Comparison of ENCODE assay signal across 8 cellular contexts in the genomic region with DNA sequence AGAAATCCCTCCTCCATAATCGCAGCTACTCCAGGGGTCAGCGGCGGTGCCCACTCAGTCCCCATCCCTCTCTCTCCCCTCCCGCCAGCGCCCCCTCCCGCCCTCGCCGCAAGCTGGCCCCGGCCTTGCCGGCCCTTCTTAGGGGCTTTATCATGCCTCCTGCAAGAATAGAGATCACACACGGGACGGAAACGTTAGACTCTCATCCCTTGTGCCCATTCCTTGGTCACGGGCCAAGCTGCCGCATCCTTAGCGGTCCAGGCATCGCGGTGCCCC. TPM values are rescaled to one million over a fixed set of nuclear protein-coding genes. Genes with fewer than 3 reads are reported as not detected.
DNase-seq lines count a peak whose midpoint lies in the region; ATAC-seq and TF ChIP-seq lines count a peak whose summit lies in the region.

No MANE protein-coding gene starts in this region.

- peak overlapping the region; percentile 92 to 100 (median 98) for H3K4me3 Mint-ChIP-seq in naive thymus-derived CD4-positive, alpha-beta T cell

- ATAC-seq in HG03558 (IDR thresholded peaks at IDR 0.05; ENCODE audit: extremely low read depth, unreplicated experiment) = peak; percentile 1
- ATAC-seq in naive thymus-derived CD4-positive, alpha-beta T cell = no peak

- DNase-seq in GM12864 (ENCODE audit: low read depth) (no peak), colonic mucosa (no peak), NCI-H2081 (lab: John Stamatoyannopoulos, UW) (no peak), HEK293T (ENCODE audit: extremely low spot score) (no peak)
- no peak for DNase-seq in naive thymus-derived CD4-positive, alpha-beta T cell
- no peak for DNase-seq in activated effector memory CD4-positive, alpha-beta T cell treated with anti-CD3 and anti-CD28 coated beads, Interleukin-2, amount 50 U/mL, for 16 hours
- DNase-seq in stimulated activated CD4-positive, alpha-beta T cell treated with anti-CD3 and anti-CD28 coated beads, Interleukin-12 subunit alpha, Interleukin-12 subunit beta, amount 100 ng/mL, for 4 hours = no peak

- TF ChIP-seq CTCF in GM12864 (IDR thresholded peaks at IDR 0.05; ENCODE audit: low read depth, low read length, missing control alignments) (no peak), colonic mucosa (IDR thresholded peaks at IDR 0.05) (no peak)

- H3K4me1 Mint-ChIP-seq in naive thymus-derived CD4-positive, alpha-beta T cell = peaks cover 15 to 42% (median 35%) of the 10 kb centered on the region in 7 donors

- CTCF ChIA-PET in naive thymus-derived CD4-positive, alpha-beta T cell (lab: Charles Lee) = interaction anchor here (0.6 to 4.2 kb wide), 27 partner anchors 8 to 1128 kb away, joined by 3 to 29 read pairs (median 4); partner anchors contain the start of genes CERS5, DAZAP2 and SMARCD1
- CTCF ChIA-PET in HEK293T (lab: Yijun Ruan, JAX) = interaction anchor here (0.6 to 3.8 kb wide), 17 partner anchors 10 to 203 kb away, joined by 3 to 33 read pairs (median 5); partner anchors contain the start of genes CERS5 and SMARCD1

- peaks cover 0 to 1% (median 0%) of the 10 kb centered on the region in 11 donors for H3K9me3 Mint-ChIP-seq in naive thymus-derived CD4-positive, alpha-beta T cell

- intact Hi-C loops in colonic mucosa (cut with DNase I) = no loop called here
- intact Hi-C loops in naive thymus-derived CD4-positive, alpha-beta T cell (cut with micrococcal nuclease) = loop anchor here (1.0 to 10.0 kb wide), 9 partner anchors 26 to 913 kb away; partner anchors contain the start of genes ATF1 (in 1 of the 2), BCDIN3D (in 1 of the 2), CERS5 (in 1 of the 2) and MCRS1 (in 1 of the 2)

- POLR2A ChIA-PET in naive thymus-derived CD4-positive, alpha-beta T cell (lab: Charles Lee) = interaction anchor here (0.9 to 4.3 kb wide), 27 partner anchors 8 to 1107 kb away, joined by 3 to 53 read pairs (median 7); partner anchors contain the start of genes ATF1, CERS5, GPD1 and LIMA1
- POLR2A ChIA-PET in HEK293T (lab: Yijun Ruan, JAX) = interaction anchor here (0.7 to 4.6 kb wide), 15 partner anchors 8 to 172 kb away, joined by 3 to 56 read pairs (median 6); partner anchors contain the start of genes CERS5, GPD1, LIMA1 and RACGAP1

- no peaks in the 10 kb centered on the region for H3K36me3 ChIP-seq in colonic mucosa
- peaks cover 0 to 13% (median 0%) of the 10 kb centered on the region in 3 experiments for H3K36me3 ChIP-seq in naive thymus-derived CD4-positive, alpha-beta T cell (ENCODE audit: control insufficient read depth in 2 of 3, insufficient read depth in 3 of 3, low read length in 3 of 3)

- H3K9me3 ChIP-seq in colonic mucosa = no peaks in the 10 kb centered on the region
- H3K9me3 ChIP-seq in naive thymus-derived CD4-positive, alpha-beta T cell (ENCODE audit: control insufficient read depth in 2 of 3, low read length in 3 of 3) = no peaks in the 10 kb centered on the region

- H3K27ac Mint-ChIP-seq in naive thymus-derived CD4-positive, alpha-beta T cell = peak overlapping the region; percentile 91 to 99 (median 97)

- peak overlapping the region; percentile 68 to 99 for H3K9ac ChIP-seq in colonic mucosa (ENCODE audit: low read depth in 2 of 2, low read length in 2 of 2)

- peak overlapping the region; percentile 88 for H3K27ac ChIP-seq in colonic mucosa
- peak overlapping the region; percentile 32 for H3K27ac ChIP-seq in naive thymus-derived CD4-positive, alpha-beta T cell (ENCODE audit: low read depth, low read length)

- H3K27me3 ChIP-seq in colonic mucosa = no peaks in the 10 kb centered on the region
- H3K27me3 ChIP-seq in naive thymus-derived CD4-positive, alpha-beta T cell (ENCODE audit: control insufficient read depth in 2 of 2, insufficient read depth in 2 of 2, low read length in 2 of 2) = no peaks in the 10 kb centered on the region

- H3K4me3 ChIP-seq in GM12864 (ENCODE audit: low read depth, low read length) (peak overlapping the region; percentile 37), colonic mucosa (peak overlapping the region; percentile 23)
- H3K4me3 ChIP-seq in naive thymus-derived CD4-positive, alpha-beta T cell (ENCODE audit: low read length) = peak overlapping the region; percentile 40

- H3K27me3 Mint-ChIP-seq in naive thymus-derived CD4-positive, alpha-beta T cell = no peaks in the 10 kb centered on the region

- peaks cover 32% of the 10 kb centered on the region for H3K4me1 ChIP-seq in colonic mucosa
- H3K4me1 ChIP-seq in naive thymus-derived CD4-positive, alpha-beta T cell (ENCODE audit: control insufficient read depth in 2 of 2, insufficient read depth in 2 of 2, low read length in 2 of 2) = peaks cover 14 to 23% of the 10 kb centered on the region in 2 donors

- peaks cover 0 to 12% (median 8%) of the 10 kb centered on the region in 5 donors for H3K36me3 Mint-ChIP-seq in naive thymus-derived CD4-positive, alpha-beta T cell

TF ChIP-seq in HEK293T, 16 proteins besides CTCF, POLR2A, EP300 and RAD21:
- no peak for TF ChIP-seq LEF1 (IDR thresholded peaks at IDR 0.05; ENCODE audit: borderline replicate concordance)
- TF ChIP-seq BHLHE40 (IDR thresholded peaks at IDR 0.05; ENCODE audit: borderline replicate concordance) = no peak
- TF ChIP-seq ELF4 (IDR thresholded peaks at IDR 0.05) = no peak
- TF ChIP-seq TARDBP (IDR thresholded peaks at IDR 0.05) = no peak
- TF ChIP-seq ZNF384 (IDR thresholded peaks at IDR 0.05) = no peak
- TF ChIP-seq HDGF (IDR thresholded peaks at IDR 0.05; ENCODE audit: borderline replicate concordance) = no peak
- TF ChIP-seq FOXA1 (IDR thresholded peaks at IDR 0.05) = no peak
- TF ChIP-seq CTBP1 (IDR thresholded peaks at IDR 0.05; ENCODE audit: borderline replicate concordance) = no peak

RNA-seq across cellular contexts. Expression of gene COX14, which starts 0.7 kb away (rescaled TPM):
- 10 to 100 TPM; 74.4 to 86.8 TPM for total RNA-seq in colonic mucosa
- total RNA-seq in naive thymus-derived CD4-positive, alpha-beta T cell = 10 to 100 TPM; 37.2 to 49.4 (median 46.9) TPM
- polyA plus RNA-seq in naive thymus-derived CD4-positive, alpha-beta T cell = 100 to 1,000 TPM; 202 to 244 TPM

RNA-seq across cellular contexts. Expression of gene GPD1, which starts 7.5 kb away (rescaled TPM):
- 1 to 10 TPM; 2.1 to 3.4 TPM for total RNA-seq in colonic mucosa
- total RNA-seq in naive thymus-derived CD4-positive, alpha-beta T cell = 1 to 10 TPM in 2 of 5 experiments, under 1 TPM in 3; 0.50 to 1.5 (median 0.60) TPM
- not detected for polyA plus RNA-seq in naive thymus-derived CD4-positive, alpha-beta T cell

RNA-seq across cellular contexts. Expression of gene SMARCD1, which starts 26.2 kb away (rescaled TPM):
- 10 to 100 TPM; 30.6 to 43.9 TPM for total RNA-seq in colonic mucosa
- 10 to 100 TPM; 65.1 to 88.5 (median 67.5) TPM for total RNA-seq in naive thymus-derived CD4-positive, alpha-beta T cell
- 10 to 100 TPM in 1 of 2 donors, 1 to 10 TPM in 1; 9.5 to 16.6 TPM for polyA plus RNA-seq in naive thymus-derived CD4-positive, alpha-beta T cell

RNA-seq across cellular contexts. Expression of gene ASIC1, which starts 54.0 kb away (rescaled TPM):
- 1 to 10 TPM; 1.0 to 1.1 TPM for total RNA-seq in colonic mucosa
- 10 to 100 TPM in 1 of 5 experiments, 1 to 10 TPM in 3, under 1 TPM in 1; 0.34 to 10.1 (median 2.0) TPM for total RNA-seq in naive thymus-derived CD4-positive, alpha-beta T cell
- under 1 TPM; 0.14 to 0.51 TPM for polyA plus RNA-seq in naive thymus-derived CD4-positive, alpha-beta T cell

RNA-seq across cellular contexts. Expression of gene CERS5, which starts 55.8 kb away (rescaled TPM):
- 10 to 100 TPM; 17.6 to 19.4 TPM for total RNA-seq in colonic mucosa
- 10 to 100 TPM; 41.0 to 52.2 (median 47.7) TPM for total RNA-seq in naive thymus-derived CD4-positive, alpha-beta T cell
- 10 to 100 TPM; 33.7 to 38.1 TPM for polyA plus RNA-seq in naive thymus-derived CD4-positive, alpha-beta T cell
